ENCODE assay signal across 15 cellular contexts in genomic region chr7:149861728-149862045, GRCh38. TPM values are rescaled to one million over a fixed set of nuclear protein-coding genes. Genes with fewer than 3 reads are reported as not detected.
DNase-seq lines count a peak whose midpoint lies in the region; ATAC-seq, FAIRE-seq and TF ChIP-seq lines count a peak whose summit lies in the region.
"Had no signal": no experiment of that assay in that cellular context is flagged by ENCODE, and none has a peak within 500 bp of the region (broad histone marks: within the 10 kb centered on the region; RNA-seq: fewer than 3 reads in every experiment).

No MANE protein-coding gene starts in this region.

- DNase-seq in HepG2 (ENCODE audit: low spot score) (no peak), right lobe of liver (no peak), K562 (ENCODE audit: extremely low read depth in 1 of 4, low spot score in 3 of 4) (no peak), mesenchymal stem cell (no peak), type B pancreatic cell (ENCODE audit: extremely low spot score, unreplicated experiment) (no peak), HT-29 (ENCODE audit: low spot score) (no peak), NCI-H146 treated with DMSO at 0.1 percent for 48 hours (lab: John Stamatoyannopoulos, UW; ENCODE audit: unreplicated experiment) (no peak), NCI-H1436 treated with DMSO at 0.1 percent for 48 hours (lab: John Stamatoyannopoulos, UW) (no peak)
- DNase-seq: Calu3, DMS79 treated with DMSO at 0.1 percent for 48 hours, GF-D8, GOT3 had no signal

- H3K4me2 ChIP-seq in HepG2 (ENCODE audit: low read depth, low read length) (no peak overlapping the region), K562 (ENCODE audit: insufficient read depth, low read length) (no peak overlapping the region), mesenchymal stem cell (ENCODE audit: low read length, poor library complexity, severe bottlenecking) (no peak overlapping the region)

- H3K4me1 Mint-ChIP-seq in type B pancreatic cell (ENCODE audit: unreplicated experiment) = peaks cover 1% of the 10 kb centered on the region

- ATAC-seq in HepG2 (no peak), right lobe of liver (no peak), K562 (peak; percentile 10; the same call in 2 of the 3 replicates)
- ATAC-seq: CD8-positive, alpha-beta T cell had no signal

- H3K9me1 ChIP-seq in K562 (ENCODE audit: control insufficient read depth, insufficient read depth, low read length) = peaks cover 2% of the 10 kb centered on the region

- intact Hi-C loops in HepG2 (cut with micrococcal nuclease; ENCODE audit: unreplicated experiment) (no loop called here), right lobe of liver (cut with DNase I) (no loop called here), K562 (cut with micrococcal nuclease) (loop anchor here (5.0 kb wide), 1 partner anchor 416 kb away; no protein-coding TSS in a partner anchor)

- POLR2A ChIA-PET in HepG2 (lab: Yijun Ruan, JAX) = no interaction called here
- POLR2A ChIA-PET in K562 (lab: Yijun Ruan, JAX) = interaction anchor here (0.6 to 1.0 kb wide), 3 partner anchors 15 to 474 kb away, joined by 3 to 4 read pairs (median 4); no protein-coding TSS in a partner anchor

- no peak overlapping the region for H3K27ac ChIP-seq in HepG2 (ENCODE audit: extremely low read length, insufficient read depth, low read length)
- H3K27ac ChIP-seq in right lobe of liver = no peak overlapping the region
- no peak overlapping the region for H3K27ac ChIP-seq in K562 (ENCODE audit: extremely low read depth, low read depth, low read length)
- no peak overlapping the region for H3K27ac ChIP-seq in mesenchymal stem cell (ENCODE audit: low read length, poor library complexity, severe bottlenecking)
- H3K27ac ChIP-seq: BLaER1 treated with 17β-estradiol and CSF1 and Interleukin-3, amounts not matched to agents 10 nM and 100 nM had no signal

- WGBS in HepG2 (ENCODE audit: low lambda C conversion rate) = 86% methylated on average over 15 of the region's 16 CpGs
- no CpG with 5 or more reads among the region's 16 CpGs for WGBS in right lobe of liver (ENCODE audit: insufficient coverage, low coverage, low lambda C conversion rate, missing lambda C conversion rate)
- 24% methylated on average over 16 of the region's 16 CpGs for WGBS in K562 (ENCODE audit: insufficient coverage, low coverage, missing lambda C conversion rate)
- WGBS in mesenchymal stem cell = 96% methylated on average over 16 of the region's 16 CpGs

- TF ChIP-seq EP300 in HepG2 (IDR thresholded peaks at IDR 0.05; ENCODE audit: low read depth in 2 of 2, low read length in 2 of 2) (no peak), HepG2 (CRISPR knock-in tag; IDR thresholded peaks at IDR 0.05; ENCODE audit: borderline replicate concordance) (no peak), K562 (IDR thresholded peaks at IDR 0.05; ENCODE audit: low read length) (no peak)

- H3K9me3 ChIP-seq in HepG2 (ENCODE audit: low read length) (no peaks in the 10 kb centered on the region), right lobe of liver (no peaks in the 10 kb centered on the region), K562 (replicated peaks; ENCODE audit: control insufficient read depth, insufficient read depth, low read depth, low read length) (no peaks in the 10 kb centered on the region), mesenchymal stem cell (ENCODE audit: control insufficient read depth, low read length) (no peaks in the 10 kb centered on the region)
- H3K9me3 ChIP-seq: BLaER1 treated with 17β-estradiol and CSF1 and Interleukin-3, amounts not matched to agents 10 nM and 100 nM had no signal

- no peak overlapping the region for H2AK5ac ChIP-seq in mesenchymal stem cell (ENCODE audit: low read length, severe bottlenecking)

- no peak overlapping the region for H2BK120ac ChIP-seq in mesenchymal stem cell (ENCODE audit: low read depth, low read length)

- H3K18ac ChIP-seq in mesenchymal stem cell (ENCODE audit: low read depth in 1 of 2, low read length in 2 of 2) = no peak overlapping the region

- no peaks in the 10 kb centered on the region for H3K9me3 Mint-ChIP-seq in type B pancreatic cell
- H3K9me3 Mint-ChIP-seq: CD8-positive, alpha-beta T cell had no signal

- H4K91ac ChIP-seq in mesenchymal stem cell (ENCODE audit: low read length) = peak overlapping the region; percentile 43

- H4K20me1 ChIP-seq in HepG2 (ENCODE audit: insufficient read depth, low read length) (no peaks in the 10 kb centered on the region), K562 (replicated peaks; ENCODE audit: control insufficient read depth, insufficient read depth, low read length) (peaks cover 35% of the 10 kb centered on the region)
- H4K20me1 ChIP-seq: BLaER1 treated with 17β-estradiol and CSF1 and Interleukin-3, amounts not matched to agents 10 nM and 100 nM had no signal

- no peak overlapping the region for H3K14ac ChIP-seq in mesenchymal stem cell (ENCODE audit: low read length in 2 of 2)

- FAIRE-seq in HepG2 (lab: Jason Lieb, UNC) = no peak
- no peak for FAIRE-seq in K562 (lab: Jason Lieb, UNC)

- H3K23ac ChIP-seq in mesenchymal stem cell (ENCODE audit: low read length in 2 of 2) = no peak overlapping the region

- no peak overlapping the region for H2BK5ac ChIP-seq in mesenchymal stem cell (ENCODE audit: low read depth, low read length, poor library complexity, severe bottlenecking)

- no peak overlapping the region for H2BK15ac ChIP-seq in mesenchymal stem cell (ENCODE audit: low read depth, poor library complexity, severe bottlenecking)

- H2AFZ ChIP-seq in HepG2 (ENCODE audit: low read length) = no peak overlapping the region
- H2AFZ ChIP-seq in K562 (ENCODE audit: low read depth, low read length) = no peak overlapping the region; the same call in 1 of the 2 replicates
- H2AFZ ChIP-seq in mesenchymal stem cell (ENCODE audit: low read depth, low read length) = no peak overlapping the region

- CTCF ChIA-PET in HepG2 (lab: Yijun Ruan, JAX; ENCODE audit: low intra/inter-chr PET ratio, low total read pairs) = interaction anchor here (1.0 to 1.3 kb wide), 2 partner anchors 11 to 414 kb away, joined by 3 to 4 read pairs; no protein-coding TSS in a partner anchor
- CTCF ChIA-PET in K562 (lab: Yijun Ruan, JAX; ENCODE audit: low intra/inter-chr PET ratio) = interaction anchor here (1.2 kb wide), 1 partner anchor 414 kb away, joined by 8 read pairs; no protein-coding TSS in a partner anchor

- H3K4me1 ChIP-seq in HepG2 (ENCODE audit: insufficient read depth, low read length) (no peaks in the 10 kb centered on the region), right lobe of liver (no peaks in the 10 kb centered on the region), K562 (replicated peaks in 1 of 2; ENCODE audit: control insufficient read depth in 2 of 2, insufficient read depth in 2 of 2, low read length in 2 of 2) (peaks cover 0 to 16% of the 10 kb centered on the region in 2 experiments; a peak in 3 of 5 replicates), mesenchymal stem cell (ENCODE audit: control insufficient read depth, insufficient read depth, low read depth, low read length) (peaks cover 3% of the 10 kb centered on the region)

- no peak for TF ChIP-seq RAD21 in HepG2 (CRISPR knock-in tag; IDR thresholded peaks at IDR 0.05)
- TF ChIP-seq RAD21 in K562 (CRISPR knock-in tag; conservative IDR thresholded peaks at IDR 0.05 in 1 of 2, IDR thresholded peaks at IDR 0.05 in 1 of 2) = no peak

- H3K4ac ChIP-seq in mesenchymal stem cell (ENCODE audit: low read depth in 1 of 2, low read length in 2 of 2) = no peak overlapping the region

- peaks cover 14% of the 10 kb centered on the region for H3K36me3 Mint-ChIP-seq in type B pancreatic cell

- H3K27ac Mint-ChIP-seq in type B pancreatic cell = no peak overlapping the region
- H3K27ac Mint-ChIP-seq: B cell; CD8-positive, alpha-beta T cell had no signal

- BruUV-seq in HepG2 (replicated peaks; lab: Mats Ljungman, UMichigan) (no TSS peak), K562 (replicated peaks; lab: Mats Ljungman, UMichigan) (no TSS peak)

- H3K27me3 ChIP-seq in HepG2 (ENCODE audit: control insufficient read depth in 1 of 2, insufficient read depth in 2 of 2, low read length in 2 of 2) (peaks cover 0 to 17% of the 10 kb centered on the region in 2 experiments; a peak in 1 of 5 replicates), right lobe of liver (no peaks in the 10 kb centered on the region), K562 (ENCODE audit: control insufficient read depth in 2 of 2, insufficient read depth in 2 of 2, low read length in 2 of 2) (peaks cover 52 to 72% of the 10 kb centered on the region in 2 experiments), mesenchymal stem cell (ENCODE audit: control insufficient read depth in 1 of 2, insufficient read depth in 1 of 2, low read length in 2 of 2) (no peaks in the 10 kb centered on the region)
- H3K27me3 ChIP-seq: BLaER1 treated with 17β-estradiol and CSF1 and Interleukin-3, amounts not matched to agents 10 nM and 100 nM had no signal

- in situ Hi-C loops in HepG2 (cut with HindIII; ENCODE audit: extremely low pct_ligation_motif_present, low pct_unique_long_range_greater_than_20kb) = loop anchor here (25.0 kb wide), 1 partner anchor 176 kb away; no protein-coding TSS in a partner anchor
- in situ Hi-C loops in K562 (cut with MboI) = loop anchor here (25.0 kb wide), 1 partner anchor 176 kb away; no protein-coding TSS in a partner anchor

- no peak overlapping the region for H3K4me3 Mint-ChIP-seq in type B pancreatic cell
- H3K4me3 Mint-ChIP-seq: B cell; CD8-positive, alpha-beta T cell had no signal

- no peak overlapping the region for H2BK12ac ChIP-seq in mesenchymal stem cell (ENCODE audit: low read length in 2 of 2)

- H4K8ac ChIP-seq in mesenchymal stem cell (ENCODE audit: low read length) = no peak overlapping the region

- no peaks in the 10 kb centered on the region for H3K27me3 Mint-ChIP-seq in type B pancreatic cell
- H3K27me3 Mint-ChIP-seq: B cell had no signal

- no peak overlapping the region for H3K9ac ChIP-seq in HepG2 (ENCODE audit: insufficient read depth, low read depth, low read length)
- peak overlapping the region in 1 of 2 experiments; percentile 52; a peak in 2 of 4 replicates for H3K9ac ChIP-seq in K562 (ENCODE audit: insufficient read depth in 1 of 2, low read depth in 2 of 2, low read length in 2 of 2)
- H3K9ac ChIP-seq in mesenchymal stem cell (ENCODE audit: low read length) = no peak overlapping the region
- H3K9ac ChIP-seq: BLaER1 treated with 17β-estradiol and CSF1 and Interleukin-3, amounts not matched to agents 10 nM and 100 nM had no signal

- TF ChIP-seq POLR2A in HepG2 (IDR thresholded peaks at IDR 0.05; ENCODE audit: insufficient read depth in 1 of 2, low read depth in 2 of 2, low read length in 2 of 2) (no peak), right lobe of liver (IDR thresholded peaks at IDR 0.05) (no peak), K562 (conservative IDR thresholded peaks at IDR 0.05) (no peak)

- no peak for TF ChIP-seq CTCF in HepG2 (CRISPR knock-in tag; IDR thresholded peaks at IDR 0.05)
- TF ChIP-seq CTCF in right lobe of liver (IDR thresholded peaks at IDR 0.05) = no peak
- peak in 1 of 3 experiments; percentile 46; a peak in 1 of 6 replicates for TF ChIP-seq CTCF in K562 (IDR thresholded peaks at IDR 0.05 in 2 of 3, conservative IDR thresholded peaks at IDR 0.05 in 1 of 3; ENCODE audit: insufficient read depth in 2 of 3, low read depth in 1 of 3, low read length in 3 of 3)
- TF ChIP-seq CTCF in type B pancreatic cell (conservative IDR thresholded peaks at IDR 0.05) = peak; percentile 15

- H3K4me3 ChIP-seq in HepG2 (replicated peaks in 1 of 3; ENCODE audit: insufficient read depth in 1 of 3, low read depth in 2 of 3, low read length in 3 of 3) (no peak overlapping the region), right lobe of liver (no peak overlapping the region), K562 (no peak overlapping the region), mesenchymal stem cell (ENCODE audit: insufficient read depth in 1 of 2, low read depth in 1 of 2, low read length in 2 of 2) (no peak overlapping the region)
- H3K4me3 ChIP-seq: BLaER1 treated with 17β-estradiol and CSF1 and Interleukin-3, amounts not matched to agents 10 nM and 100 nM had no signal

- H3K79me1 ChIP-seq in mesenchymal stem cell (replicated peaks; ENCODE audit: low read length, poor library complexity, severe bottlenecking) = no peaks in the 10 kb centered on the region

- H3K79me2 ChIP-seq in HepG2 (ENCODE audit: insufficient read depth, low read length) (no peaks in the 10 kb centered on the region), K562 (ENCODE audit: control insufficient read depth, insufficient read depth, low read length) (no peaks in the 10 kb centered on the region)

- no peaks in the 10 kb centered on the region for H3K36me3 ChIP-seq in HepG2 (replicated peaks in 1 of 2; ENCODE audit: control insufficient read depth in 1 of 2, insufficient read depth in 2 of 2, low read length in 2 of 2)
- H3K36me3 ChIP-seq in right lobe of liver = peaks cover 0 to 9% (median 2%) of the 10 kb centered on the region in 4 donors
- no peaks in the 10 kb centered on the region for H3K36me3 ChIP-seq in K562 (ENCODE audit: control insufficient read depth, insufficient read depth, low read length)
- peaks cover 43 to 52% of the 10 kb centered on the region in 2 experiments for H3K36me3 ChIP-seq in mesenchymal stem cell (ENCODE audit: control insufficient read depth in 1 of 2, insufficient read depth in 2 of 2, low read depth in 1 of 2, low read length in 2 of 2)

RNA-seq across cellular contexts. Expression of gene ATP6V0E2, which starts 12.1 kb away (rescaled TPM):
- 142 and 203 TPM in 2 replicates for total RNA-seq in HepG2 (2016; rRNA removed; fragmentation: Illumina TruSeq; extraction: Trizol)
- total RNA-seq in HepG2 (2016; cell fraction: cytosol; rRNA removed; fragmentation: Illumina TruSeq; extraction: Trizol; ENCODE audit: low read depth) = 120 and 162 TPM in 2 replicates
- 117 and 216 TPM in 2 replicates for total RNA-seq in HepG2 (2016; cell fraction: insoluble cytoplasmic fraction; rRNA removed; fragmentation: Illumina TruSeq; extraction: Trizol)
- 244 and 302 TPM in 2 replicates for total RNA-seq in HepG2 (2016; cell fraction: membrane; rRNA removed; fragmentation: Illumina TruSeq; extraction: Trizol)
- total RNA-seq in HepG2 (2016; cell fraction: nucleus; rRNA removed; fragmentation: Illumina TruSeq; extraction: Trizol) = 121 and 139 TPM in 2 replicates
- 32.9 and 36.8 TPM in 2 replicates for polyA plus RNA-seq in HepG2 (2011; rRNA removed)
- polyA plus RNA-seq in HepG2 (2011; cell fraction: cytosol; rRNA removed) = 39.7 and 73.9 TPM in 2 replicates
- 47.4 and 51.5 TPM in 2 replicates for polyA plus RNA-seq in HepG2 (2011; cell fraction: nucleus; rRNA removed)
- polyA plus RNA-seq in HepG2 (2012) = 44.9 and 47.0 TPM in 2 replicates
- polyA plus RNA-seq in HepG2 (2016; cell fraction: cytosol; fragmentation: Illumina TruSeq; extraction: Trizol; ENCODE audit: low read depth) = 173 and 241 TPM in 2 replicates
- 167 and 202 TPM in 2 replicates for polyA plus RNA-seq in HepG2 (2016; cell fraction: insoluble cytoplasmic fraction; fragmentation: Illumina TruSeq; extraction: Trizol; ENCODE audit: low read depth)
- 293 and 346 TPM in 2 replicates for polyA plus RNA-seq in HepG2 (2016; cell fraction: membrane; fragmentation: Illumina TruSeq; extraction: Trizol; ENCODE audit: low read depth)
- 253 and 256 TPM in 2 replicates for polyA plus RNA-seq in HepG2 (2016; cell fraction: nucleus; fragmentation: Illumina TruSeq; extraction: Trizol; ENCODE audit: insufficient read depth, low read depth)
- 0.58 and 74.0 TPM in 2 replicates for polyA minus RNA-seq in HepG2 (2011; rRNA and poly(A)+ RNA removed; ENCODE audit: low replicate concordance)
- 30.3 and 36.1 TPM in 2 replicates for polyA minus RNA-seq in HepG2 (2011; cell fraction: cytosol; rRNA and poly(A)+ RNA removed)
- 14.4 and 15.7 TPM in 2 replicates for polyA minus RNA-seq in HepG2 (2011; cell fraction: nucleus; rRNA and poly(A)+ RNA removed)
- total RNA-seq in right lobe of liver = 10 to 100 TPM; 33.8 to 95.1 (median 70.9) TPM
- 4.1 and 8.3 TPM in 2 replicates for total RNA-seq in K562 (2011; cell fraction: chromatin; rRNA removed; ENCODE audit: low replicate concordance)
- total RNA-seq in K562 (2011; cell fraction: nucleolus; rRNA removed) = 11.3 and 12.5 TPM in 2 replicates
- total RNA-seq in K562 (2011; cell fraction: nucleoplasm; rRNA removed) = 10.7 and 14.9 TPM in 2 replicates
- 15.2 and 20.7 TPM in 2 replicates for total RNA-seq in K562 (2014; rRNA removed)
- 4.0 and 4.7 TPM in 2 replicates for total RNA-seq in K562 (2014; rRNA removed; fragmentation: Illumina TruSeq; extraction: Trizol)
- 11.8 and 13.3 TPM in 2 replicates for total RNA-seq in K562 (2015; rRNA removed; fragmentation: Illumina TruSeq; extraction: Trizol)
- total RNA-seq in K562 (2021) = 17.8 and 18.5 TPM in 2 replicates
- 7.1 and 16.0 TPM in 2 replicates for polyA plus RNA-seq in K562 (2011; rRNA removed)
- polyA plus RNA-seq in K562 (2011; cell fraction: cytosol; rRNA removed) = 33.4 and 58.2 TPM in 2 replicates
- polyA plus RNA-seq in K562 (2011; cell fraction: nucleus; rRNA removed) = 12.9 and 16.7 TPM in 2 replicates
- 19.5 and 22.0 TPM in 2 replicates for polyA plus RNA-seq in K562 (2012)
- 12.8 and 17.0 TPM in 2 replicates for polyA plus RNA-seq in K562 (2014; fragmentation: Illumina TruSeq; extraction: Trizol)
- polyA plus RNA-seq in K562 (2014; fragmentation: Nextera tagmentation; extraction: Ambion mirVana) = under 1 TPM; 0.55 to 0.63 TPM
- polyA plus RNA-seq in K562 (2014; rRNA removed) = 10.9 and 14.4 TPM in 2 replicates
- 4.0 and 5.8 TPM in 2 replicates for polyA minus RNA-seq in K562 (2011; rRNA and poly(A)+ RNA removed)
- 11.0 and 19.7 TPM in 2 replicates for polyA minus RNA-seq in K562 (2011; cell fraction: cytosol; rRNA and poly(A)+ RNA removed)
- polyA minus RNA-seq in K562 (2011; cell fraction: nucleus; rRNA and poly(A)+ RNA removed) = 2.6 and 8.4 TPM in 2 replicates
- 18.3 TPM for polyA plus RNA-seq in mesenchymal stem cell (2013, experiment 1 of 2)
- 19.6 TPM for polyA plus RNA-seq in mesenchymal stem cell (2013, experiment 2 of 2)
- total RNA-seq in type B pancreatic cell (ENCODE audit: low replicate concordance) = 36.8 and 53.6 TPM in 2 replicates
- 92.6 and 93.3 TPM in 2 replicates for total RNA-seq in HT-29 (2014; rRNA removed; shearing (Covaris generic))

RNA-seq across cellular contexts. Expression of gene ZNF862, which starts 23.5 kb away (rescaled TPM):
- total RNA-seq in HepG2 (2016; rRNA removed; fragmentation: Illumina TruSeq; extraction: Trizol) (0.89 and 1.0 TPM in 2 replicates), right lobe of liver (10 to 100 TPM in 2 of 6 experiments, 1 to 10 TPM in 4; 2.5 to 11.3 (median 7.1) TPM), K562 (2014; rRNA removed) (1.8 and 3.1 TPM in 2 replicates), K562 (2014; rRNA removed; fragmentation: Illumina TruSeq; extraction: Trizol) (2.2 and 2.5 TPM in 2 replicates), K562 (2015; rRNA removed; fragmentation: Illumina TruSeq; extraction: Trizol) (3.4 and 3.9 TPM in 2 replicates), K562 (2021) (1.8 and 3.2 TPM in 2 replicates), type B pancreatic cell (ENCODE audit: low replicate concordance) (21.2 and 23.9 TPM in 2 replicates)
- 0.10 and 0.35 TPM in 2 replicates for total RNA-seq in HepG2 (2016; cell fraction: cytosol; rRNA removed; fragmentation: Illumina TruSeq; extraction: Trizol; ENCODE audit: low read depth)
- 0.67 and 0.80 TPM in 2 replicates for total RNA-seq in HepG2 (2016; cell fraction: insoluble cytoplasmic fraction; rRNA removed; fragmentation: Illumina TruSeq; extraction: Trizol)
- 0.46 and 0.55 TPM in 2 replicates for total RNA-seq in HepG2 (2016; cell fraction: membrane; rRNA removed; fragmentation: Illumina TruSeq; extraction: Trizol)
- total RNA-seq in HepG2 (2016; cell fraction: nucleus; rRNA removed; fragmentation: Illumina TruSeq; extraction: Trizol) = 2.0 TPM in 2 replicates
- polyA plus RNA-seq in HepG2 (2011; rRNA removed) (2.0 and 2.8 TPM in 2 replicates), K562 (2011; rRNA removed) (3.6 and 9.5 TPM in 2 replicates), K562 (2014; fragmentation: Illumina TruSeq; extraction: Trizol) (1.8 TPM in 2 replicates), K562 (2014; fragmentation: Nextera tagmentation; extraction: Ambion mirVana) (1 to 10 TPM; 1.1 to 1.5 TPM), K562 (2014; rRNA removed) (2.4 and 2.6 TPM in 2 replicates)
- 1.0 and 1.3 TPM in 2 replicates for polyA plus RNA-seq in HepG2 (2011; cell fraction: cytosol; rRNA removed)
- polyA plus RNA-seq in HepG2 (2011; cell fraction: nucleus; rRNA removed) = 7.1 and 8.7 TPM in 2 replicates
- 0.76 and 1.6 TPM in 2 replicates for polyA plus RNA-seq in HepG2 (2012)
- 0.25 and 0.28 TPM in 2 replicates for polyA plus RNA-seq in HepG2 (2016; cell fraction: cytosol; fragmentation: Illumina TruSeq; extraction: Trizol; ENCODE audit: low read depth)
- polyA plus RNA-seq in HepG2 (2016; cell fraction: insoluble cytoplasmic fraction; fragmentation: Illumina TruSeq; extraction: Trizol; ENCODE audit: low read depth) = 0.27 and 0.70 TPM in 2 replicates
- 0.29 and 0.43 TPM in 2 replicates for polyA plus RNA-seq in HepG2 (2016; cell fraction: membrane; fragmentation: Illumina TruSeq; extraction: Trizol; ENCODE audit: low read depth)
- polyA plus RNA-seq in HepG2 (2016; cell fraction: nucleus; fragmentation: Illumina TruSeq; extraction: Trizol; ENCODE audit: insufficient read depth, low read depth) = 1.9 and 2.0 TPM in 2 replicates
- polyA minus RNA-seq in HepG2 (2011; rRNA and poly(A)+ RNA removed; ENCODE audit: low replicate concordance) = 2.0 and 5.0 TPM in 2 replicates
- 0.59 and 1.2 TPM in 2 replicates for polyA minus RNA-seq in HepG2 (2011; cell fraction: cytosol; rRNA and poly(A)+ RNA removed)
- 6.6 and 10.3 TPM in 2 replicates for polyA minus RNA-seq in HepG2 (2011; cell fraction: nucleus; rRNA and poly(A)+ RNA removed)
- total RNA-seq in K562 (2011; cell fraction: chromatin; rRNA removed; ENCODE audit: low replicate concordance) = 9.2 and 11.5 TPM in 2 replicates
- 5.3 and 7.7 TPM in 2 replicates for total RNA-seq in K562 (2011; cell fraction: nucleolus; rRNA removed)
- total RNA-seq in K562 (2011; cell fraction: nucleoplasm; rRNA removed) = 6.3 and 11.7 TPM in 2 replicates
- 1.7 and 5.3 TPM in 2 replicates for polyA plus RNA-seq in K562 (2011; cell fraction: cytosol; rRNA removed)
- polyA plus RNA-seq in K562 (2011; cell fraction: nucleus; rRNA removed) = 21.4 and 31.5 TPM in 2 replicates
- polyA plus RNA-seq in K562 (2012) = 1.7 and 8.3 TPM in 2 replicates
- 1.8 and 7.0 TPM in 2 replicates for polyA minus RNA-seq in K562 (2011; rRNA and poly(A)+ RNA removed)
- polyA minus RNA-seq in K562 (2011; cell fraction: cytosol; rRNA and poly(A)+ RNA removed) = 2.5 and 2.8 TPM in 2 replicates
- polyA minus RNA-seq in K562 (2011; cell fraction: nucleus; rRNA and poly(A)+ RNA removed) = 8.2 and 30.1 TPM in 2 replicates
- polyA plus RNA-seq in mesenchymal stem cell (2013, experiment 1 of 2) = 4.8 TPM
- polyA plus RNA-seq in mesenchymal stem cell (2013, experiment 2 of 2) = 3.6 TPM
- total RNA-seq in HT-29 (2014; rRNA removed; shearing (Covaris generic)) = 8.8 and 11.7 TPM in 2 replicates

Comparison
In these comparisons a context has a peak if more than half of its experiments do, and no peak if none do; other contexts are left out.
1. Of the 241 proteins assayed by ChIP-seq in both HepG2 and K562: peak only in HepG2: none; only in K562: TCF7, ZBTB33 and ZNF143; in both: none; in neither: 235; mixed calls (peak in some experiments, not most) for 3.